ENCODE assay signal across 19 cellular contexts in genomic region chr3:41598804-41599481, GRCh38.
A peak's percentile ranks its signal among the peaks of the same experiment; 100 is the strongest.
DNase-seq lines count a peak whose midpoint lies in the region; ATAC-seq and TF ChIP-seq lines count a peak whose summit lies in the region.
"Had no signal": no experiment of that assay in that cellular context is flagged by ENCODE, and none has a peak within 500 bp of the region (broad histone marks: within the 10 kb centered on the region; RNA-seq: fewer than 3 reads in every experiment).

No MANE protein-coding gene starts in this region.

- ATAC-seq in HG03139 (IDR thresholded peaks at IDR 0.05; ENCODE audit: unreplicated experiment) (no peak), GM19463 (IDR thresholded peaks at IDR 0.05; ENCODE audit: unreplicated experiment) (no peak)
- ATAC-seq: mucosa of descending colon had no signal

- H3K36me3 ChIP-seq in WERI-Rb-1: no peaks in the 10 kb centered on the region
- H3K36me3 ChIP-seq: ascending aorta, BLaER1, thoracic aorta had no signal

- H3K9me3 ChIP-seq in WERI-Rb-1 (ENCODE audit: severe bottlenecking): no peaks in the 10 kb centered on the region
- H3K9me3 ChIP-seq: ascending aorta, BLaER1, mucosa of descending colon, thoracic aorta had no signal

- in situ Hi-C loops in KBM-7 (cut with MboI; ENCODE audit: low pct_unique_long_range_greater_than_20kb, low sequenced_read_pairs): no loop called here

- H3K4me3 ChIP-seq in WERI-Rb-1 (ENCODE audit: low read depth, low read length): no peak overlapping the region
- H3K4me3 ChIP-seq: ascending aorta, BLaER1, hepatocyte, mucosa of descending colon, skin epidermis, thoracic aorta had no signal

- no peak overlapping the region for H3K27ac ChIP-seq in WERI-Rb-1
- H3K27ac ChIP-seq: ascending aorta, BLaER1, hepatocyte, skin epidermis, thoracic aorta had no signal

- H3K27me3 ChIP-seq in WERI-Rb-1 (ENCODE audit: insufficient read depth, low read depth, severe bottlenecking): peaks cover 43% of the 10 kb centered on the region
- H3K27me3 ChIP-seq: ascending aorta, BLaER1, hepatocyte had no signal

- DNase-seq in AG08395 (ENCODE audit: low spot score) (peak; percentile 34), HCEC 1CT (peak; percentile 33), WERI-Rb-1 (peak; percentile 12), iris pigment epithelial cell (ENCODE audit: low read depth) (peak; percentile 20), cerebellum (ENCODE audit: low spot score) (no peak), KBM-7 (no peak)
- DNase-seq: activated effector memory CD4-positive, alpha-beta T cell treated with anti-CD3 and anti-CD28 coated beads, Interleukin-2, amount 50 U/mL, for 16 hours; DMS 273 treated with DMSO at 0.1 percent for 48 hours; erythroblast; mucosa of descending colon; SIG-M5; T-helper 9 cell had no signal

- no peak for TF ChIP-seq CTCF in WERI-Rb-1 (IDR thresholded peaks at IDR 0.05; ENCODE audit: low read depth, low read length)

Comparison
In these comparisons a context has a peak if more than half of its experiments do, and no peak if none do; other contexts are left out.
1. DNase-seq: peak in AG08395 (single experiment), HCEC 1CT (single experiment), WERI-Rb-1 (single experiment) and iris pigment epithelial cell (single experiment); none in cerebellum (single experiment) and KBM-7 (single experiment).